17 cellular contexts compared by ENCODE assay signal in genomic region chrX:13287816-13288215, GRCh38. TPM values are rescaled to one million over a fixed set of nuclear protein-coding genes. Genes with fewer than 3 reads are reported as not detected.
DNase-seq lines count a peak whose midpoint lies in the region; ATAC-seq and TF ChIP-seq lines count a peak whose summit lies in the region.
"Had no signal": no experiment of that assay in that cellular context is flagged by ENCODE, and none has a peak within 500 bp of the region (broad histone marks: within the 10 kb centered on the region; RNA-seq: fewer than 3 reads in every experiment).

No MANE protein-coding gene starts in this region.

- TF ChIP-seq EP300 in sigmoid colon (IDR thresholded peaks at IDR 0.05), result no peak

- DNase-seq in AG08396 (ENCODE audit: low spot score) (peak; percentile 11), M059J (ENCODE audit: low read depth) (peak; percentile 60), cardiac fibroblast (ENCODE audit: low read depth in 2 of 2) (peak; percentile 54 to 55), lung microvascular endothelial cell (ENCODE audit: low read depth in 2 of 2) (peak; percentile 10 to 74), prostate gland (ENCODE audit: low spot score) (no peak), sigmoid colon (no peak), HUDEP-2 (lab: John Stamatoyannopoulos, UW; ENCODE audit: unreplicated experiment in 76 of 76) (no peak)
- DNase-seq: activated naive CD4-positive, alpha-beta T cell treated with Interleukin-2 at 50 U/mL for 16 hours; DMS153; H9; upper lobe of right lung had no signal

- TF ChIP-seq POLR2A in prostate gland (IDR thresholded peaks at IDR 0.05) (no peak), sigmoid colon (IDR thresholded peaks at IDR 0.05) (no peak)

- H3K36me3 ChIP-seq in prostate gland (no peaks in the 10 kb centered on the region), sigmoid colon (no peaks in the 10 kb centered on the region)
- H3K36me3 ChIP-seq: upper lobe of right lung had no signal

- WGBS in prostate gland, result 50% methylated on average over 2 of the region's 2 CpGs
- 54 to 63% methylated on average over 2 of the region's 2 CpGs for WGBS in sigmoid colon, 2 donors

- H3K4me3 ChIP-seq in cardiac fibroblast (replicated peaks in 1 of 2; ENCODE audit: low read depth in 2 of 2, low read length in 2 of 2) (no peak overlapping the region), prostate gland (no peak overlapping the region), sigmoid colon (no peak overlapping the region)
- H3K4me3 ChIP-seq: upper lobe of right lung had no signal

- TF ChIP-seq CTCF in cardiac fibroblast (IDR thresholded peaks at IDR 0.05; ENCODE audit: low read depth, low read length) (no peak), prostate gland (IDR thresholded peaks at IDR 0.05) (no peak), sigmoid colon (IDR thresholded peaks at IDR 0.05) (no peak)

- H3K27me3 ChIP-seq in prostate gland (replicated peaks; ENCODE audit: insufficient read depth) (no peaks in the 10 kb centered on the region), sigmoid colon (no peaks in the 10 kb centered on the region)
- H3K27me3 ChIP-seq: upper lobe of right lung had no signal

- H3K27ac ChIP-seq in prostate gland, result no peak overlapping the region
- no peak overlapping the region for H3K27ac ChIP-seq in sigmoid colon
- H3K27ac ChIP-seq: HL-60, upper lobe of right lung had no signal

- H3K9me3 ChIP-seq in prostate gland, result no peaks in the 10 kb centered on the region
- no peaks in the 10 kb centered on the region for H3K9me3 ChIP-seq in sigmoid colon
- H3K9me3 ChIP-seq: upper lobe of right lung had no signal

- no peak for ATAC-seq in HG03442 (IDR thresholded peaks at IDR 0.05; ENCODE audit: unreplicated experiment)
- ATAC-seq: upper lobe of right lung had no signal

- no peaks in the 10 kb centered on the region for H3K4me1 ChIP-seq in prostate gland (replicated peaks)
- H3K4me1 ChIP-seq in sigmoid colon, result no peaks in the 10 kb centered on the region
- H3K4me1 ChIP-seq: upper lobe of right lung had no signal

- intact Hi-C loops in prostate gland (cut with DNase I), result no loop called here
- intact Hi-C loops in sigmoid colon (cut with DNase I), result no loop called here

RNA-seq across cellular contexts. Expression of gene ATXN3L, which starts 32.0 kb away (rescaled TPM):
- total RNA-seq in M059J (2014; rRNA removed; shearing (Covaris generic)), result not detected in 2 replicates
- total RNA-seq in lung microvascular endothelial cell (not detected in 2 replicates), prostate gland (not detected), sigmoid colon (not detected)
- not detected for polyA plus RNA-seq in sigmoid colon
- total RNA-seq: activated CD8-positive, alpha-beta memory T cell treated with anti-CD3 and anti-CD28 coated beads for 36 hours; frontal cortex; H9; neural crest cell; T-helper 2 cell treated with Interferon-gamma antibody and Interleukin-4, amounts not matched to agents 100 ng/mL and 5 ng/mL, for 36 hours; upper lobe of right lung had no signal

Comparison
In these comparisons a context has a peak if more than half of its experiments do, and no peak if none do; other contexts are left out.
1. DNase-seq: peak in AG08396 (single experiment), M059J (single experiment), cardiac fibroblast (2 of 2) and lung microvascular endothelial cell (2 of 2); none in prostate gland (single experiment), sigmoid colon (single experiment) and HUDEP-2 (0 of 76).